In the genomic region with DNA sequence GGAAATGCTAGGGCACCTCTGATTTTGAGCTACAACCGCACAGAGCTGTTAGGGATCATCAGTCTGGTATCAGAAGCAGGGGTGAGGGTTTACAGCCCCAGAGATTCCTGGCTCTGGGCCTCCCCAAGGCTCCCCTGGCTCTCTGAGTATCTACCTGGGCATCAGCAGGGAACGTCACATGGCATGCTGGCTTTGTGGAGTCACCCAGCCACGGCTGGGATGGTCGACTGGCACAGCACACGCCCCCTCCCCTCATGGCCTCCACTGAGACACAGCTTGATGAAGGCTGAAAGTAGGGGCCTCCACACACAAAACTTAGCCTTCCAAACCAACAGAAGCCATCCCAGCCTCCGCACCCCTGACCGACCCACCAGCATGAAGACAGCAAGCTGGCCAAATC, we compare ENCODE assay signal across 1 cellular context.
TF ChIP-seq lines count a peak whose summit lies in the region.

No MANE protein-coding gene starts in this region.

TF ChIP-seq in GM23338, 12 proteins besides CTCF, POLR2A, EP300 and RAD21 (continued from another document):
- TF ChIP-seq, protein P1, sequence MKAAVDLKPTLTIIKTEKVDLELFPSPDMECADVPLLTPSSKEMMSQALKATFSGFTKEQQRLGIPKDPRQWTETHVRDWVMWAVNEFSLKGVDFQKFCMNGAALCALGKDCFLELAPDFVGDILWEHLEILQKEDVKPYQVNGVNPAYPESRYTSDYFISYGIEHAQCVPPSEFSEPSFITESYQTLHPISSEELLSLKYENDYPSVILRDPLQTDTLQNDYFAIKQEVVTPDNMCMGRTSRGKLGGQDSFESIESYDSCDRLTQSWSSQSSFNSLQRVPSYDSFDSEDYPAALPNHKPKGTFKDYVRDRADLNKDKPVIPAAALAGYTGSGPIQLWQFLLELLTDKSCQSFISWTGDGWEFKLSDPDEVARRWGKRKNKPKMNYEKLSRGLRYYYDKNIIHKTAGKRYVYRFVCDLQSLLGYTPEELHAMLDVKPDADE (IDR thresholded peaks at IDR 0.05): no peak
- TF ChIP-seq, protein P2, sequence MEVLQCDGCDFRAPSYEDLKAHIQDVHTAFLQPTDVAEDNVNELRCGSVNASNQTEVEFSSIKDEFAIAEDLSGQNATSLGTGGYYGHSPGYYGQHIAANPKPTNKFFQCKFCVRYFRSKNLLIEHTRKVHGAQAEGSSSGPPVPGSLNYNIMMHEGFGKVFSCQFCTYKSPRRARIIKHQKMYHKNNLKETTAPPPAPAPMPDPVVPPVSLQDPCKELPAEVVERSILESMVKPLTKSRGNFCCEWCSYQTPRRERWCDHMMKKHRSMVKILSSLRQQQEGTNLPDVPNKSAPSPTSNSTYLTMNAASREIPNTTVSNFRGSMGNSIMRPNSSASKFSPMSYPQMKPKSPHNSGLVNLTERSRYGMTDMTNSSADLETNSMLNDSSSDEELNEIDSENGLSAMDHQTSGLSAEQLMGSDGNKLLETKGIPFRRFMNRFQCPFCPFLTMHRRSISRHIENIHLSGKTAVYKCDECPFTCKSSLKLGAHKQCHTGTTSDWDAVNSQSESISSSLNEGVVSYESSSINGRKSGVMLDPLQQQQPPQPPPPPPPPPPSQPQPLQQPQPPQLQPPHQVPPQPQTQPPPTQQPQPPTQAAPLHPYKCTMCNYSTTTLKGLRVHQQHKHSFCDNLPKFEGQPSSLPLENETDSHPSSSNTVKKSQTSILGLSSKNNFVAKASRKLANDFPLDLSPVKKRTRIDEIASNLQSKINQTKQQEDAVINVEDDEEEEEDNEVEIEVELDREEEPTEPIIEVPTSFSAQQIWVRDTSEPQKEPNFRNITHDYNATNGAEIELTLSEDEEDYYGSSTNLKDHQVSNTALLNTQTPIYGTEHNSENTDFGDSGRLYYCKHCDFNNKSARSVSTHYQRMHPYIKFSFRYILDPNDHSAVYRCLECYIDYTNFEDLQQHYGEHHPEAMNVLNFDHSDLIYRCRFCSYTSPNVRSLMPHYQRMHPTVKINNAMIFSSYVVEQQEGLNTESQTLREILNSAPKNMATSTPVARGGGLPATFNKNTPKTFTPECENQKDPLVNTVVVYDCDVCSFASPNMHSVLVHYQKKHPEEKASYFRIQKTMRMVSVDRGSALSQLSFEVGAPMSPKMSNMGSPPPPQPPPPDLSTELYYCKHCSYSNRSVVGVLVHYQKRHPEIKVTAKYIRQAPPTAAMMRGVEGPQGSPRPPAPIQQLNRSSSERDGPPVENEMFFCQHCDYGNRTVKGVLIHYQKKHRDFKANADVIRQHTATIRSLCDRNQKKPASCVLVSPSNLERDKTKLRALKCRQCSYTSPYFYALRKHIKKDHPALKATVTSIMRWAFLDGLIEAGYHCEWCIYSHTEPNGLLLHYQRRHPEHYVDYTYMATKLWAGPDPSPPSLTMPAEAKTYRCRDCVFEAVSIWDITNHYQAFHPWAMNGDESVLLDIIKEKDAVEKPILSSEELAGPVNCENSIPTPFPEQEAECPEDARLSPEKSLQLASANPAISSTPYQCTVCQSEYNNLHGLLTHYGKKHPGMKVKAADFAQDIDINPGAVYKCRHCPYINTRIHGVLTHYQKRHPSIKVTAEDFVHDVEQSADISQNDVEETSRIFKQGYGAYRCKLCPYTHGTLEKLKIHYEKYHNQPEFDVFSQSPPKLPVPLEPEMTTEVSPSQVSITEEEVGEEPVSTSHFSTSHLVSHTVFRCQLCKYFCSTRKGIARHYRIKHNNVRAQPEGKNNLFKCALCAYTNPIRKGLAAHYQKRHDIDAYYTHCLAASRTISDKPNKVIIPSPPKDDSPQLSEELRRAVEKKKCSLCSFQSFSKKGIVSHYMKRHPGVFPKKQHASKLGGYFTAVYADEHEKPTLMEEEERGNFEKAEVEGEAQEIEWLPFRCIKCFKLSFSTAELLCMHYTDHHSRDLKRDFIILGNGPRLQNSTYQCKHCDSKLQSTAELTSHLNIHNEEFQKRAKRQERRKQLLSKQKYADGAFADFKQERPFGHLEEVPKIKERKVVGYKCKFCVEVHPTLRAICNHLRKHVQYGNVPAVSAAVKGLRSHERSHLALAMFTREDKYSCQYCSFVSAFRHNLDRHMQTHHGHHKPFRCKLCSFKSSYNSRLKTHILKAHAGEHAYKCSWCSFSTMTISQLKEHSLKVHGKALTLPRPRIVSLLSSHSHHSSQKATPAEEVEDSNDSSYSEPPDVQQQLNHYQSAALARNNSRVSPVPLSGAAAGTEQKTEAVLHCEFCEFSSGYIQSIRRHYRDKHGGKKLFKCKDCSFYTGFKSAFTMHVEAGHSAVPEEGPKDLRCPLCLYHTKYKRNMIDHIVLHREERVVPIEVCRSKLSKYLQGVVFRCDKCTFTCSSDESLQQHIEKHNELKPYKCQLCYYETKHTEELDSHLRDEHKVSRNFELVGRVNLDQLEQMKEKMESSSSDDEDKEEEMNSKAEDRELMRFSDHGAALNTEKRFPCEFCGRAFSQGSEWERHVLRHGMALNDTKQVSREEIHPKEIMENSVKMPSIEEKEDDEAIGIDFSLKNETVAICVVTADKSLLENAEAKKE (CRISPR knock-in tag; IDR thresholded peaks at IDR 0.05): no peak
- no peak for TF ChIP-seq EZH2phosphoT487 (IDR thresholded peaks at IDR 0.05; ENCODE audit: unreplicated experiment)
TF ChIP-seq in GM23338: peak in this region for 0.
